Comparison of ENCODE assay signal across 10 cellular contexts in the genomic region with DNA sequence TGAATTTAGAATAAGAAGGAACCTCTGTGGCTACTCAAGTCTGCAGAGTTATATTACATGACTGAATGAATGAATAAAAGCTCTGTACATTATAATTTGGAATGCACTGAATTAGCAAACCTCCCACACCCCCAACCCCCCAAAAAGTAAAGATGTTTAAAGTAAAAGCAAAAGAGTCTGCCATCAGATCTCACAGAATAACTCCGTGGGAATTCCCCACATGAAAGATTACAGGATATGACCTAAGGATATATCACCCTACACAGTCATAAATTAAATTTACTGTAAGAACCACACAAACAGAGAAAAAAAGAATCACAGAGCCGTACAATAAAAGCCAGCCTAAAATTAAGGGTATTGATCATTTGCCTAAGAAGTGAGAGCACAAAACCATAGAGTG.
DNase-seq lines count a peak whose midpoint lies in the region; ATAC-seq, FAIRE-seq and TF ChIP-seq lines count a peak whose summit lies in the region.
"Had no signal": no experiment of that assay in that cellular context is flagged by ENCODE, and none has a peak within 500 bp of the region (broad histone marks: within the 10 kb centered on the region; RNA-seq: fewer than 3 reads in every experiment).

No MANE protein-coding gene starts in this region.

- CTCF ChIA-PET in endothelial cell of umbilical vein (lab: Charles Lee), result interaction anchor here (1.5 to 2.0 kb wide), 2 partner anchors 9 to 21 kb away, joined by 3 to 4 read pairs; no protein-coding TSS in a partner anchor

- in situ Hi-C loops in ACHN (cut with HindIII; ENCODE audit: low pct_ligation_motif_present, low pct_unique_long_range_greater_than_20kb, low sequenced_read_pairs), result loop anchor here (25.0 kb wide), 1 partner anchor 464 kb away; no protein-coding TSS in a partner anchor

- H3F3A ChIP-seq in OCI-LY1 (ENCODE audit: insufficient read depth, low read length), result no peaks in the 10 kb centered on the region

- DNase-seq in ACHN, result peak; percentile 40
- DNase-seq in endothelial cell of umbilical vein (ENCODE audit: low read depth, low spot score), result peak; percentile 74
- DNase-seq in DMS153 treated with DMSO at 0.1 percent for 48 hours (lab: John Stamatoyannopoulos, UW; ENCODE audit: unreplicated experiment), result no peak
- DNase-seq in activated effector memory CD4-positive, alpha-beta T cell treated with Interleukin-2 at 50 U/mL for 16 hours, result no peak
- no peak for DNase-seq in thyroid gland
- no peak for DNase-seq in erythroblast (lab: John Stamatoyannopoulos, UW)

- no peaks in the 10 kb centered on the region for H3K36me3 ChIP-seq in OCI-LY1 (ENCODE audit: insufficient read depth, low read length)
- no peaks in the 10 kb centered on the region for H3K36me3 ChIP-seq in endothelial cell of umbilical vein (ENCODE audit: control insufficient read depth in 2 of 2, extremely low read depth in 1 of 2, insufficient read depth in 2 of 2, low read length in 2 of 2)
- no peaks in the 10 kb centered on the region for H3K36me3 ChIP-seq in thyroid gland
- H3K36me3 ChIP-seq: neutrophil had no signal

- peaks cover 58% of the 10 kb centered on the region for H3K4me1 ChIP-seq in OCI-LY1 (ENCODE audit: insufficient read depth, low read length, severe bottlenecking)
- H3K4me1 ChIP-seq in endothelial cell of umbilical vein (ENCODE audit: control insufficient read depth, extremely low read depth, insufficient read depth, low read length), result peaks cover 15% of the 10 kb centered on the region
- no peaks in the 10 kb centered on the region for H3K4me1 ChIP-seq in thyroid gland

- FAIRE-seq in endothelial cell of umbilical vein (lab: Jason Lieb, UNC), result no peak

- POLR2A ChIA-PET in endothelial cell of umbilical vein (lab: Charles Lee), result no interaction called here

- WGBS in thyroid gland, 2 donors, result 55 to 68% methylated on average over 2 of the region's 2 CpGs

- H3K27me3 ChIP-seq in OCI-LY1 (ENCODE audit: insufficient read depth, low read length), result no peaks in the 10 kb centered on the region
- H3K27me3 ChIP-seq in endothelial cell of umbilical vein (ENCODE audit: control insufficient read depth in 2 of 2, insufficient read depth in 2 of 2, low read length in 2 of 2), result no peaks in the 10 kb centered on the region
- no peaks in the 10 kb centered on the region for H3K27me3 ChIP-seq in thyroid gland
- H3K27me3 ChIP-seq: neutrophil had no signal

- TF ChIP-seq POLR2A in endothelial cell of umbilical vein (IDR thresholded peaks at IDR 0.05; ENCODE audit: low read depth, low read length) (no peak), thyroid gland (IDR thresholded peaks at IDR 0.05) (no peak), erythroblast (IDR thresholded peaks at IDR 0.05; ENCODE audit: low read length) (no peak)

- H3K4me2 ChIP-seq in OCI-LY1 (ENCODE audit: low read length) (no peak overlapping the region), endothelial cell of umbilical vein (ENCODE audit: insufficient read depth, low read length) (peak overlapping the region; percentile 48)
- H3K4me2 ChIP-seq: KMS-11 had no signal

- H3K9me3 ChIP-seq in OCI-LY1 (ENCODE audit: low read length) (no peaks in the 10 kb centered on the region), endothelial cell of umbilical vein (replicated peaks; ENCODE audit: control insufficient read depth, insufficient read depth, low read length) (no peaks in the 10 kb centered on the region), thyroid gland (no peaks in the 10 kb centered on the region)
- H3K9me3 ChIP-seq: neutrophil had no signal

- intact Hi-C loops in endothelial cell of umbilical vein (cut with micrococcal nuclease) (no loop called here), thyroid gland (cut with DNase I) (no loop called here)

- H3K79me2 ChIP-seq in OCI-LY1 (ENCODE audit: insufficient read depth, low read length), result no peaks in the 10 kb centered on the region
- H3K79me2 ChIP-seq in endothelial cell of umbilical vein (ENCODE audit: control insufficient read depth, insufficient read depth, low read length), result no peaks in the 10 kb centered on the region

- peak overlapping the region; percentile 89; the same call in 1 of the 2 replicates for H2AFZ ChIP-seq in OCI-LY1 (ENCODE audit: low read length)
- H2AFZ ChIP-seq in endothelial cell of umbilical vein (ENCODE audit: low read depth, low read length), result no peak overlapping the region

- H3K27ac ChIP-seq in OCI-LY1 (ENCODE audit: low read depth, low read length, poor library complexity, severe bottlenecking) (peak overlapping the region; percentile 18), endothelial cell of umbilical vein (ENCODE audit: insufficient read depth, low read depth, low read length) (peak overlapping the region; percentile 57), thyroid gland (no peak overlapping the region)
- H3K27ac ChIP-seq: KMS-11, neutrophil had no signal

- dilution Hi-C loops in endothelial cell of umbilical vein (cut with MboI; ENCODE audit: extremely low pct_ligation_motif_present, low sequenced_read_pairs), result no loop called here

- peaks cover 4% of the 10 kb centered on the region for H3K9me1 ChIP-seq in endothelial cell of umbilical vein (replicated peaks; ENCODE audit: control insufficient read depth, extremely low read depth, insufficient read depth, low read length)

- TF ChIP-seq CTCF in OCI-LY1 (IDR thresholded peaks at IDR 0.05; ENCODE audit: low read length) (no peak), endothelial cell of umbilical vein (IDR thresholded peaks at IDR 0.05; ENCODE audit: extremely low read depth in 1 of 2, insufficient read depth in 1 of 2, low read depth in 1 of 2, low read length in 2 of 2) (no peak), thyroid gland (IDR thresholded peaks at IDR 0.05) (no peak)

- H3K4me3 ChIP-seq in OCI-LY1 (ENCODE audit: low read depth, low read length, poor library complexity, severe bottlenecking), result no peak overlapping the region
- no peak overlapping the region for H3K4me3 ChIP-seq in endothelial cell of umbilical vein (replicated peaks in 1 of 3; ENCODE audit: insufficient read depth in 1 of 3, low read depth in 1 of 3, low read length in 3 of 3)
- H3K4me3 ChIP-seq in thyroid gland (replicated peaks in 1 of 3), result no peak overlapping the region

- no peaks in the 10 kb centered on the region for H3K9me2 ChIP-seq in OCI-LY1 (ENCODE audit: low read depth, low read length)

- H3K9ac ChIP-seq in OCI-LY1 (ENCODE audit: low read length) (no peak overlapping the region), endothelial cell of umbilical vein (replicated peaks; ENCODE audit: extremely low read depth, insufficient read depth, low read length) (no peak overlapping the region)
- H3K9ac ChIP-seq: KMS-11 had no signal

- peak; percentile 73 for ATAC-seq in GM21447 (IDR thresholded peaks at IDR 0.05; ENCODE audit: unreplicated experiment)

- no TSS peak for BruUV-seq in endothelial cell of umbilical vein (replicated peaks; lab: Mats Ljungman, UMichigan)

- H4K20me1 ChIP-seq in OCI-LY1 (ENCODE audit: insufficient read depth, low read length), result no peaks in the 10 kb centered on the region
- no peaks in the 10 kb centered on the region for H4K20me1 ChIP-seq in endothelial cell of umbilical vein (replicated peaks; ENCODE audit: control insufficient read depth, extremely low read depth, insufficient read depth, low read length)

TF ChIP-seq in endothelial cell of umbilical vein, 7 proteins besides CTCF, POLR2A, EP300 and RAD21:
- TF ChIP-seq MYC (IDR thresholded peaks at IDR 0.05; ENCODE audit: low read depth, low read length) (no peak), JUN (IDR thresholded peaks at IDR 0.05; ENCODE audit: borderline replicate concordance, insufficient read depth, insufficient read length, low read depth) (peak; percentile 63), FOS (IDR thresholded peaks at IDR 0.05; ENCODE audit: borderline replicate concordance, insufficient read depth, low read length) (peak; percentile 68)
- TF ChIP-seq, protein P1, sequence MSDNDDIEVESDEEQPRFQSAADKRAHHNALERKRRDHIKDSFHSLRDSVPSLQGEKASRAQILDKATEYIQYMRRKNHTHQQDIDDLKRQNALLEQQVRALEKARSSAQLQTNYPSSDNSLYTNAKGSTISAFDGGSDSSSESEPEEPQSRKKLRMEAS (IDR thresholded peaks at IDR 0.05; ENCODE audit: insufficient read depth, insufficient read length), result no peak

Comparison
In these comparisons a context has a peak if more than half of its experiments do, and no peak if none do; other contexts are left out.
1. DNase-seq: peak in ACHN (single experiment) and endothelial cell of umbilical vein (single experiment); none in DMS153 treated with DMSO at 0.1 percent for 48 hours (single experiment), activated effector memory CD4-positive, alpha-beta T cell treated with Interleukin-2 at 50 U/mL for 16 hours (single experiment), thyroid gland (0 of 2) and erythroblast (0 of 2).
2. H3K27ac ChIP-seq: peak in OCI-LY1 (single experiment) and endothelial cell of umbilical vein (single experiment); none in thyroid gland (0 of 3).